In genomic region chr1:8987881-8988617, GRCh38 we compare ENCODE assay signal across 7 cellular contexts. TPM values are rescaled to one million over a fixed set of nuclear protein-coding genes. Genes with fewer than 3 reads are reported as not detected.
A peak's percentile ranks its signal among the peaks of the same experiment; 100 is the strongest.
DNase-seq lines count a peak whose midpoint lies in the region; ATAC-seq and TF ChIP-seq lines count a peak whose summit lies in the region.

No MANE protein-coding gene starts in this region.

- peak; percentile 93 for TF ChIP-seq CTCF in GM12864 (IDR thresholded peaks at IDR 0.05; ENCODE audit: low read depth, low read length, missing control alignments)
- TF ChIP-seq CTCF in activated CD8-positive, alpha-beta T cell treated with anti-CD3 and anti-CD28 coated beads for 36 hours (IDR thresholded peaks at IDR 0.05), result peak; percentile 100

- no peaks in the 10 kb centered on the region for H3K27me3 Mint-ChIP-seq in activated CD8-positive, alpha-beta T cell treated with anti-CD3 and anti-CD28 coated beads for 36 hours
- H3K27me3 Mint-ChIP-seq in effector memory CD8-positive, alpha-beta T cell, result no peaks in the 10 kb centered on the region

- CTCF ChIA-PET in activated CD8-positive, alpha-beta T cell treated with anti-CD3 and anti-CD28 coated beads for 36 hours (lab: Charles Lee), result interaction anchor here (0.7 to 12.3 kb wide), 35 partner anchors 8 to 136 kb away, joined by 3 to 142 read pairs (median 5); no protein-coding TSS in a partner anchor

- peaks cover 42% of the 10 kb centered on the region for H3K4me1 Mint-ChIP-seq in activated CD8-positive, alpha-beta T cell treated with anti-CD3 and anti-CD28 coated beads for 36 hours (ENCODE audit: low read depth)
- H3K4me1 Mint-ChIP-seq in effector memory CD8-positive, alpha-beta T cell (ENCODE audit: low read depth in 2 of 2), result peaks cover 0 to 10% of the 10 kb centered on the region in 2 donors

- DNase-seq in GM12864 (ENCODE audit: low read depth) (no peak), NCI-H1694 treated with DMSO at 0.1 percent for 48 hours (lab: John Stamatoyannopoulos, UW) (peak; percentile 26), middle frontal gyrus (ENCODE audit: extremely low spot score, low spot score) (peak; percentile 29)
- DNase-seq in activated CD8-positive, alpha-beta T cell treated with anti-CD3 and anti-CD28 coated beads for 36 hours, result peak; percentile 78
- DNase-seq in effector memory CD8-positive, alpha-beta T cell, result peak; percentile 49 to 59 (median 53)
- peak; percentile 35 to 47 for DNase-seq in stimulated activated CD8-positive, alpha-beta memory T cell treated with anti-CD3 and anti-CD28 coated beads, Interleukin-7, amount 100 ng/mL, for 4 hours (ENCODE audit: low read depth in 2 of 2)

- peaks cover 2% of the 10 kb centered on the region for H3K9me3 Mint-ChIP-seq in activated CD8-positive, alpha-beta T cell treated with anti-CD3 and anti-CD28 coated beads for 36 hours
- H3K9me3 Mint-ChIP-seq in effector memory CD8-positive, alpha-beta T cell, result no peaks in the 10 kb centered on the region

- peak overlapping the region; percentile 86 for H3K27ac Mint-ChIP-seq in activated CD8-positive, alpha-beta T cell treated with anti-CD3 and anti-CD28 coated beads for 36 hours
- H3K27ac Mint-ChIP-seq in effector memory CD8-positive, alpha-beta T cell, result no peak overlapping the region

- peak; percentile 74 for ATAC-seq in activated CD8-positive, alpha-beta T cell treated with anti-CD3 and anti-CD28 coated beads for 36 hours
- ATAC-seq in effector memory CD8-positive, alpha-beta T cell (replicated peaks), result peak; percentile 82
- ATAC-seq in HG03442 (IDR thresholded peaks at IDR 0.05; ENCODE audit: unreplicated experiment), result no peak

- H3K4me3 ChIP-seq in GM12864 (ENCODE audit: low read depth, low read length), result no peak overlapping the region

- POLR2A ChIA-PET in activated CD8-positive, alpha-beta T cell treated with anti-CD3 and anti-CD28 coated beads for 36 hours (lab: Charles Lee), result interaction anchor here (0.6 to 2.4 kb wide), 15 partner anchors 11 to 127 kb away, joined by 3 to 13 read pairs (median 5); partner anchors contain the start of gene ENO1

- no peaks in the 10 kb centered on the region for H3K36me3 Mint-ChIP-seq in activated CD8-positive, alpha-beta T cell treated with anti-CD3 and anti-CD28 coated beads for 36 hours (ENCODE audit: low read depth)
- peaks cover 6% of the 10 kb centered on the region for H3K36me3 Mint-ChIP-seq in effector memory CD8-positive, alpha-beta T cell (ENCODE audit: insufficient read depth)

- H3K4me3 Mint-ChIP-seq in activated CD8-positive, alpha-beta T cell treated with anti-CD3 and anti-CD28 coated beads for 36 hours, result peak overlapping the region; percentile 40
- H3K4me3 Mint-ChIP-seq in effector memory CD8-positive, alpha-beta T cell, result no peak overlapping the region

- intact Hi-C loops in activated CD8-positive, alpha-beta T cell treated with anti-CD3 and anti-CD28 coated beads for 36 hours (cut with micrococcal nuclease), result loop anchor here (1.0 kb wide), 1 partner anchor 70 kb away; no protein-coding TSS in a partner anchor

RNA-seq across cellular contexts. Expression of gene SLC2A7, which starts 38.2 kb away (rescaled TPM):
- under 1 TPM in 1 of 2 experiments, not detected in 1; 0.20 TPM for total RNA-seq in activated CD8-positive, alpha-beta T cell treated with anti-CD3 and anti-CD28 coated beads for 36 hours

RNA-seq across cellular contexts. Expression of gene CA6, which starts 42.4 kb away (rescaled TPM):
- total RNA-seq in activated CD8-positive, alpha-beta T cell treated with anti-CD3 and anti-CD28 coated beads for 36 hours, result 1 to 10 TPM; 3.5 to 3.9 TPM
